In genomic region chrX:153377727-153378126, GRCh38 we compare ENCODE assay signal across 23 cellular contexts. TPM values are rescaled to one million over a fixed set of nuclear protein-coding genes. Genes with fewer than 3 reads are reported as not detected.
DNase-seq lines count a peak whose midpoint lies in the region; ATAC-seq, FAIRE-seq and TF ChIP-seq lines count a peak whose summit lies in the region.
"Had no signal": no experiment of that assay in that cellular context is flagged by ENCODE, and none has a peak within 500 bp of the region (broad histone marks: within the 10 kb centered on the region; RNA-seq: fewer than 3 reads in every experiment).

No MANE protein-coding gene starts in this region.

- H3K4me3 Mint-ChIP-seq in osteocyte (ENCODE audit: unreplicated experiment) = no peak overlapping the region
- H3K4me3 Mint-ChIP-seq in effector memory CD8-positive, alpha-beta T cell = no peak overlapping the region
- H3K4me3 Mint-ChIP-seq: B cell; CD4-positive, alpha-beta T cell; CD8-positive, alpha-beta T cell had no signal

- H3K4me1 ChIP-seq in left lung = no peaks in the 10 kb centered on the region
- H3K4me1 ChIP-seq: A549, Caco-2 had no signal

- FAIRE-seq in G401.6 (lab: Jason Lieb, UNC) = peak; percentile 3
- FAIRE-seq: A549, D721Med, GM12878, GM12892, GM18507 had no signal

- peak overlapping the region; percentile 91; the same call in 1 of the 2 replicates for H3K27ac ChIP-seq in VCaP
- no peak overlapping the region for H3K27ac ChIP-seq in left lung
- H3K27ac ChIP-seq: 22Rv1; A549; BLaER1 treated with 17β-estradiol and CSF1 and Interleukin-3, amounts not matched to agents 10 nM and 100 nM; C4-2B had no signal

- peaks cover 11% of the 10 kb centered on the region for H3K9me3 Mint-ChIP-seq in osteocyte (ENCODE audit: unreplicated experiment)
- H3K9me3 Mint-ChIP-seq in effector memory CD8-positive, alpha-beta T cell = no peaks in the 10 kb centered on the region
- H3K9me3 Mint-ChIP-seq: CD4-positive, alpha-beta T cell; CD8-positive, alpha-beta T cell had no signal

- H3K4me1 Mint-ChIP-seq in osteocyte (ENCODE audit: unreplicated experiment) = no peaks in the 10 kb centered on the region
- H3K4me1 Mint-ChIP-seq in effector memory CD8-positive, alpha-beta T cell (ENCODE audit: low read depth in 2 of 2) = no peaks in the 10 kb centered on the region
- H3K4me1 Mint-ChIP-seq: B cell had no signal

- DNase-seq in osteocyte (ENCODE audit: extremely low spot score, unreplicated experiment) = peak; percentile 34
- DNase-seq in effector memory CD8-positive, alpha-beta T cell = no peak
- DNase-seq in left lung = no peak
- no peak for DNase-seq in NK-92 (lab: John Stamatoyannopoulos, UW; ENCODE audit: unreplicated experiment)
- DNase-seq: AML-193; Caco-2; Calu3; CD4-positive, alpha-beta T cell; CD8-positive, alpha-beta T cell; DMS79 treated with DMSO at 0.1 percent for 48 hours; GDM1 had no signal

- peaks cover 2% of the 10 kb centered on the region for H3K27me3 Mint-ChIP-seq in osteocyte (ENCODE audit: unreplicated experiment)
- H3K27me3 Mint-ChIP-seq in effector memory CD8-positive, alpha-beta T cell = no peaks in the 10 kb centered on the region
- H3K27me3 Mint-ChIP-seq: B cell; CD4-positive, alpha-beta T cell had no signal

- no peaks in the 10 kb centered on the region for H3K36me3 ChIP-seq in left lung
- H3K36me3 ChIP-seq: BLaER1 treated with 17β-estradiol and CSF1 and Interleukin-3, amounts not matched to agents 10 nM and 100 nM had no signal

- no peaks in the 10 kb centered on the region for H3K27me3 ChIP-seq in left lung

- TF ChIP-seq CTCF in VCaP (conservative IDR thresholded peaks at IDR 0.05) (no peak), osteocyte (IDR thresholded peaks at IDR 0.05) (no peak), left lung (IDR thresholded peaks at IDR 0.05) (no peak)

- H3K36me3 Mint-ChIP-seq in osteocyte (ENCODE audit: unreplicated experiment) = no peaks in the 10 kb centered on the region
- H3K36me3 Mint-ChIP-seq in effector memory CD8-positive, alpha-beta T cell (ENCODE audit: insufficient read depth) = no peaks in the 10 kb centered on the region
- H3K36me3 Mint-ChIP-seq: CD8-positive, alpha-beta T cell had no signal

- H3K27ac Mint-ChIP-seq in osteocyte (ENCODE audit: unreplicated experiment) = no peak overlapping the region
- H3K27ac Mint-ChIP-seq in effector memory CD8-positive, alpha-beta T cell = no peak overlapping the region
- H3K27ac Mint-ChIP-seq: B cell; CD4-positive, alpha-beta T cell; CD8-positive, alpha-beta T cell had no signal

- H3K4me3 ChIP-seq in left lung = no peak overlapping the region
- H3K4me3 ChIP-seq: A549; BLaER1 treated with 17β-estradiol and CSF1 and Interleukin-3, amounts not matched to agents 10 nM and 100 nM; GM12878 had no signal

- intact Hi-C loops in left lung (cut with DNase I) = no loop called here

- no peaks in the 10 kb centered on the region for H3K9me3 ChIP-seq in left lung
- H3K9me3 ChIP-seq: A549, Caco-2 had no signal

- ATAC-seq in effector memory CD8-positive, alpha-beta T cell (replicated peaks) = no peak
- ATAC-seq in left lung = no peak
- ATAC-seq: A549; CD8-positive, alpha-beta T cell; GM12878 had no signal

RNA-seq across cellular contexts. Expression of gene PNMA6E, which starts 23.4 kb away (rescaled TPM):
- total RNA-seq in osteocyte (not detected in 2 replicates), left lung (not detected)
- total RNA-seq: A172; B cell; Caco-2; Calu3; CD4-positive, alpha-beta T cell; CD8-positive, alpha-beta T cell; GM12878 had no signal

RNA-seq across cellular contexts. Expression of gene ZFP92, which starts 33.5 kb away (rescaled TPM):
- total RNA-seq in osteocyte (0.05 TPM in 2 replicates), left lung (1 to 10 TPM; 2.8 to 2.9 TPM)

RNA-seq across cellular contexts. Expression of gene ZNF275, which starts 43.8 kb away (rescaled TPM):
- 14.0 and 14.6 TPM in 2 replicates for total RNA-seq in osteocyte
- 10 to 100 TPM in 1 of 2 donors, 1 to 10 TPM in 1; 7.6 to 11.0 TPM for total RNA-seq in left lung

RNA-seq across cellular contexts. Expression of gene PNMA6F, which starts 56.2 kb away (rescaled TPM):
- not detected in 2 replicates for total RNA-seq in osteocyte
- not detected for total RNA-seq in left lung
- total RNA-seq: A172; B cell; Caco-2; Calu3; CD4-positive, alpha-beta T cell; CD8-positive, alpha-beta T cell; GM12878 had no signal
